1 cellular context compared by ENCODE assay signal in the genomic region with DNA sequence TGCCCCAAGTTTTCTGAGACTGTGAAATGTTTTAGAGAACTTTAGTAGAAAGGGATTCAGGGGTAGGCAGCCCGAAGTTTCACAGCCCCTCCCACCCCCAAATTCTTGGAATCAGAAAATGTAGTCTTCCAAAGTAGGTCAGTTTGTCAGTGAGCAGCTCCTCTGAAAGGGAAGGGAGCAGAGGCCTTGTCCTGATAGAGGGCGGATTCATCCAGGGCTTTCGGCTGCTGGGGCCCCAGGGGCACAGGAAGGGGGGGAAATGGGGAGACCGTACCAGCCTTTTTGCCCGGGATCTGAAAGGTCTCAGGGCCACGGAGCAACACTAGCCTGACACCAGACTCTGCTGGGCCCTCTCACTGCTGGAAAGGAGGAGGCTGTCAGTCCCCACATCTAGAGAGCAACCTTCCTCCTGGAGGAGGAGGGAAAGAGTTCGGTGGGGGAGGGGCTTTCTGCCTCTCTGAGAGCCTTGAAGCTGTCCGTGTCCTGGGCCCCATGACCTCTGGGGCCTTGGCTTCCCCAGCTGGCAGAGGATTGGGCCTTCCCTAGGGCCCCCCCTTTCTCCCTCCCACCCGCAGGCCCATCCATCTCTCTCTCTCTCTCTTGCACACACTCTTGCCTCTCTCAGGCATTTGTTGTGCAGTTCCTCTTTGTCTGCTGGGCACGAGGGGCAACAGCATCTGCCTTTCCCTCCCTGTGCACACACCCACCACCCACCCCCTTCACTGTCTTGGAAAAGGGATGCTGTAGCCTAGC.
A peak's percentile ranks its signal among the peaks of the same experiment; 100 is the strongest.
TF ChIP-seq lines count a peak whose summit lies in the region.

Gene IKZF4, plus strand, starts transcription at position 607 of the 753 bp plus-strand sequence. CDS start 451 bp downstream, outside the sequence.

TF ChIP-seq in K562, 482 proteins besides CTCF, POLR2A, EP300 and RAD21 (continued from another document and continues in another):
- TF ChIP-seq MLX (CRISPR knock-in tag; conservative IDR thresholded peaks at IDR 0.05) (no peak), PRDM10 (IDR thresholded peaks at IDR 0.05; ENCODE audit: partially characterized antibody) (peak; percentile 36), KDM1A (IDR thresholded peaks at IDR 0.05) (peak in 1 of 2 experiments; percentile 22; a peak in 1 of 4 replicates), BRCA1 (IDR thresholded peaks at IDR 0.05) (no peak), BRCA1 (CRISPR knock-in tag; IDR thresholded peaks at IDR 0.05) (no peak), NR2C1 (IDR thresholded peaks at IDR 0.05) (peak; percentile 77), NR2C1 (tag; IDR thresholded peaks at IDR 0.05) (peak; percentile 65), ZNF717 (CRISPR knock-in tag; IDR thresholded peaks at IDR 0.05) (no peak), SMARCC2 (IDR thresholded peaks at IDR 0.05; ENCODE audit: low read depth) (no peak), GATAD2B (IDR thresholded peaks at IDR 0.05; ENCODE audit: borderline replicate concordance) (no peak), PBX2 (CRISPR knock-in tag; IDR thresholded peaks at IDR 0.05; ENCODE audit: low read depth) (no peak), PBX2 (tag; conservative IDR thresholded peaks at IDR 0.05; ENCODE audit: low read depth) (peak; percentile 81), SMARCA4 (IDR thresholded peaks at IDR 0.05) (no peak), DACH1 (IDR thresholded peaks at IDR 0.05; ENCODE audit: partially characterized antibody) (peak; percentile 5), FOXK2 (conservative IDR thresholded peaks at IDR 0.05 in 1 of 2, IDR thresholded peaks at IDR 0.05 in 1 of 2; ENCODE audit: low read depth in 2 of 2) (no peak; a peak in 1 of 4 replicates), MTA2 (IDR thresholded peaks at IDR 0.05; ENCODE audit: low read depth) (peak; percentile 2; the same call in 1 of the 2 replicates), FOXA1 (IDR thresholded peaks at IDR 0.05; ENCODE audit: borderline replicate concordance) (no peak), BRD4 (IDR thresholded peaks at IDR 0.05) (no peak), DMBX1 (CRISPR knock-in tag; IDR thresholded peaks at IDR 0.05; ENCODE audit: borderline replicate concordance) (no peak), SMAD4 (CRISPR knock-in tag; conservative IDR thresholded peaks at IDR 0.05) (0 out of 2 replicates have a peak, but pooled peaks have one; percentile 11), ZNF507 (tag; conservative IDR thresholded peaks at IDR 0.05) (no peak), ZFP1 (CRISPR knock-in tag; IDR thresholded peaks at IDR 0.05) (no peak), LEF1 (IDR thresholded peaks at IDR 0.05) (peak; percentile 74), ZNF165 (CRISPR knock-in tag; IDR thresholded peaks at IDR 0.05; ENCODE audit: borderline replicate concordance) (no peak), ETV5 (CRISPR knock-in tag; IDR thresholded peaks at IDR 0.05; ENCODE audit: low read depth) (no peak), OTX1 (CRISPR knock-in tag; IDR thresholded peaks at IDR 0.05) (no peak), TAF1 (IDR thresholded peaks at IDR 0.05; ENCODE audit: control insufficient read depth, extremely low read depth, insufficient read depth, low read length, severe bottlenecking) (peak; percentile 70), ZNF699 (CRISPR knock-in tag; IDR thresholded peaks at IDR 0.05; ENCODE audit: insufficient replicate concordance) (no peak), YY1 (IDR thresholded peaks at IDR 0.05; ENCODE audit: borderline replicate concordance in 1 of 3, control insufficient read depth in 1 of 3, extremely low read depth in 1 of 3, insufficient read depth in 3 of 3, insufficient read length in 1 of 3, insufficient replicate concordance in 2 of 3, low read depth in 1 of 3, low read length in 2 of 3) (peak in 1 of 3 experiments; percentile 47), MTA3 (IDR thresholded peaks at IDR 0.05; ENCODE audit: borderline replicate concordance) (peak; percentile 14; the same call in 1 of the 2 replicates), ZNF224 (CRISPR knock-in tag; IDR thresholded peaks at IDR 0.05) (no peak), ZNF395 (CRISPR knock-in tag; IDR thresholded peaks at IDR 0.05) (peak; percentile 76; the same call in 1 of the 2 replicates), HEY1 (CRISPR knock-in tag; IDR thresholded peaks at IDR 0.05; ENCODE audit: borderline replicate concordance) (no peak), RNF2 (IDR thresholded peaks at IDR 0.05) (peak; percentile 72; the same call in 1 of the 2 replicates), ETV1 (tag; conservative IDR thresholded peaks at IDR 0.05; ENCODE audit: low read depth) (no peak; the same call in 1 of the 2 replicates), GABPA (tag; conservative IDR thresholded peaks at IDR 0.05; ENCODE audit: low read depth) (peak; percentile 17; the same call in 1 of the 2 replicates), RBM34 (IDR thresholded peaks at IDR 0.05; ENCODE audit: borderline replicate concordance, insufficient read depth, low read length) (no peak), HDAC6 (IDR thresholded peaks at IDR 0.05; ENCODE audit: low read depth, low read length) (no peak), SPI1 (IDR thresholded peaks at IDR 0.05; ENCODE audit: borderline replicate concordance, low read depth, low read length) (peak; percentile 95), ZFX (CRISPR knock-in tag; IDR thresholded peaks at IDR 0.05) (peak; percentile 89), ZNF134 (CRISPR knock-in tag; conservative IDR thresholded peaks at IDR 0.05) (no peak), KLF16 (IDR thresholded peaks at IDR 0.05) (no peak)
- TF ChIP-seq, protein P1, sequence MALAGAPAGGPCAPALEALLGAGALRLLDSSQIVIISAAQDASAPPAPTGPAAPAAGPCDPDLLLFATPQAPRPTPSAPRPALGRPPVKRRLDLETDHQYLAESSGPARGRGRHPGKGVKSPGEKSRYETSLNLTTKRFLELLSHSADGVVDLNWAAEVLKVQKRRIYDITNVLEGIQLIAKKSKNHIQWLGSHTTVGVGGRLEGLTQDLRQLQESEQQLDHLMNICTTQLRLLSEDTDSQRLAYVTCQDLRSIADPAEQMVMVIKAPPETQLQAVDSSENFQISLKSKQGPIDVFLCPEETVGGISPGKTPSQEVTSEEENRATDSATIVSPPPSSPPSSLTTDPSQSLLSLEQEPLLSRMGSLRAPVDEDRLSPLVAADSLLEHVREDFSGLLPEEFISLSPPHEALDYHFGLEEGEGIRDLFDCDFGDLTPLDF (CRISPR knock-in tag; IDR thresholded peaks at IDR 0.05) = no peak
- TF ChIP-seq, protein P2, sequence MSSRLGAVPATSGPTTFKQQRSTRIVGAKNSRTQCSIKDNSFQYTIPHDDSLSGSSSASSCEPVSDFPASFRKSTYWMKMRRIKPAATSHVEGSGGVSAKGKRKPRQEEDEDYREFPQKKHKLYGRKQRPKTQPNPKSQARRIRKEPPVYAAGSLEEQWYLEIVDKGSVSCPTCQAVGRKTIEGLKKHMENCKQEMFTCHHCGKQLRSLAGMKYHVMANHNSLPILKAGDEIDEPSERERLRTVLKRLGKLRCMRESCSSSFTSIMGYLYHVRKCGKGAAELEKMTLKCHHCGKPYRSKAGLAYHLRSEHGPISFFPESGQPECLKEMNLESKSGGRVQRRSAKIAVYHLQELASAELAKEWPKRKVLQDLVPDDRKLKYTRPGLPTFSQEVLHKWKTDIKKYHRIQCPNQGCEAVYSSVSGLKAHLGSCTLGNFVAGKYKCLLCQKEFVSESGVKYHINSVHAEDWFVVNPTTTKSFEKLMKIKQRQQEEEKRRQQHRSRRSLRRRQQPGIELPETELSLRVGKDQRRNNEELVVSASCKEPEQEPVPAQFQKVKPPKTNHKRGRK (tag; IDR thresholded peaks at IDR 0.05) = no peak
- TF ChIP-seq, protein P3, sequence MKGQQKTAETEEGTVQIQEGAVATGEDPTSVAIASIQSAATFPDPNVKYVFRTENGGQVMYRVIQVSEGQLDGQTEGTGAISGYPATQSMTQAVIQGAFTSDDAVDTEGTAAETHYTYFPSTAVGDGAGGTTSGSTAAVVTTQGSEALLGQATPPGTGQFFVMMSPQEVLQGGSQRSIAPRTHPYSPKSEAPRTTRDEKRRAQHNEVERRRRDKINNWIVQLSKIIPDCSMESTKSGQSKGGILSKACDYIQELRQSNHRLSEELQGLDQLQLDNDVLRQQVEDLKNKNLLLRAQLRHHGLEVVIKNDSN (CRISPR knock-in tag; IDR thresholded peaks at IDR 0.05) = no peak
- TF ChIP-seq, protein P4, sequence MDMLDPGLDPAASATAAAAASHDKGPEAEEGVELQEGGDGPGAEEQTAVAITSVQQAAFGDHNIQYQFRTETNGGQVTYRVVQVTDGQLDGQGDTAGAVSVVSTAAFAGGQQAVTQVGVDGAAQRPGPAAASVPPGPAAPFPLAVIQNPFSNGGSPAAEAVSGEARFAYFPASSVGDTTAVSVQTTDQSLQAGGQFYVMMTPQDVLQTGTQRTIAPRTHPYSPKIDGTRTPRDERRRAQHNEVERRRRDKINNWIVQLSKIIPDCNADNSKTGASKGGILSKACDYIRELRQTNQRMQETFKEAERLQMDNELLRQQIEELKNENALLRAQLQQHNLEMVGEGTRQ (CRISPR knock-in tag; IDR thresholded peaks at IDR 0.05) = no peak
- TF ChIP-seq, protein P5, sequence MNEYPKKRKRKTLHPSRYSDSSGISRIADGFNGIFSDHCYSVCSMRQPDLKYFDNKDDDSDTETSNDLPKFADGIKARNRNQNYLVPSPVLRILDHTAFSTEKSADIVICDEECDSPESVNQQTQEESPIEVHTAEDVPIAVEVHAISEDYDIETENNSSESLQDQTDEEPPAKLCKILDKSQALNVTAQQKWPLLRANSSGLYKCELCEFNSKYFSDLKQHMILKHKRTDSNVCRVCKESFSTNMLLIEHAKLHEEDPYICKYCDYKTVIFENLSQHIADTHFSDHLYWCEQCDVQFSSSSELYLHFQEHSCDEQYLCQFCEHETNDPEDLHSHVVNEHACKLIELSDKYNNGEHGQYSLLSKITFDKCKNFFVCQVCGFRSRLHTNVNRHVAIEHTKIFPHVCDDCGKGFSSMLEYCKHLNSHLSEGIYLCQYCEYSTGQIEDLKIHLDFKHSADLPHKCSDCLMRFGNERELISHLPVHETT (CRISPR knock-in tag; conservative IDR thresholded peaks at IDR 0.05 in 1 of 2, IDR thresholded peaks at IDR 0.05 in 1 of 2) = 0 out of 4 replicates have a peak, but pooled peaks of 1 of the 2 experiments have one; percentile 55
- TF ChIP-seq, protein P6, sequence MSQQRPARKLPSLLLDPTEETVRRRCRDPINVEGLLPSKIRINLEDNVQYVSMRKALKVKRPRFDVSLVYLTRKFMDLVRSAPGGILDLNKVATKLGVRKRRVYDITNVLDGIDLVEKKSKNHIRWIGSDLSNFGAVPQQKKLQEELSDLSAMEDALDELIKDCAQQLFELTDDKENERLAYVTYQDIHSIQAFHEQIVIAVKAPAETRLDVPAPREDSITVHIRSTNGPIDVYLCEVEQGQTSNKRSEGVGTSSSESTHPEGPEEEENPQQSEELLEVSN (IDR thresholded peaks at IDR 0.05; ENCODE audit: borderline replicate concordance in 1 of 2, extremely low read depth in 1 of 2, insufficient read depth in 1 of 2, insufficient read length in 1 of 2, low read depth in 1 of 2, low read length in 1 of 2, poor library complexity in 1 of 2, severe bottlenecking in 1 of 2) = peak in 1 of 2 experiments; percentile 44
